8 cellular contexts compared by ENCODE assay signal in the genomic region with DNA sequence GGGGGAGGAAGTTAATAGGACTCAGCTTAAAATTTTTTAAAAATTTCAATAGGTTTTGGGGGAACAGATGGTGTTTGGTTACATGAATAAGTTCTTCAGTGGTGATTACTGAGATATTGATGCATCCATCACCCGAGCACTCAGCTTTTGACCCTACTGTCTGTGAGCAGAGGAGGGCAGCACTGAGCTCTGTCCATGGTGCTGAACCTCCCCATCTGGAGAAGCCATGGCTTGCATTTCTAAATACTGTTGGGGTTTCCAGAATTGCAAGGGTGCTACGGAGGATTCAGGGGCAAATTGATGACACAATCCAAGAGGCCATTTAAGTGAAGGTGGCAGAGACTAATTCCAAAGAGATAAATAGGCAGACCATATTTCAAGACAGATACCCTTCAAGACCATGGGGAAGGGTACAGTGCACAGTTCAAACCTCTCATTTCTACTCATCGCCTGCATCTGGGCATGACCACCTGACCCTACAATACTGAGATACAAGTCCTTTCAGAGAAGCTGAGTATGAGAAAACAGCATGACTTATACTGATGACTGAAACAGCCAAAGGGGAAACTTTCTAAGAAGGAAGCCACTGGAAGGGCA. TPM values are rescaled to one million over a fixed set of nuclear protein-coding genes. Genes with fewer than 3 reads are reported as not detected.
DNase-seq lines count a peak whose midpoint lies in the region; ATAC-seq and TF ChIP-seq lines count a peak whose summit lies in the region.

No MANE protein-coding gene starts in this region.

- H3K4me3 ChIP-seq in MG63 (no peak overlapping the region), colonic mucosa (no peak overlapping the region), lower lobe of right lung (no peak overlapping the region)

- TF ChIP-seq CTCF in colonic mucosa (IDR thresholded peaks at IDR 0.05): peak; percentile 24
- peak; percentile 33 for TF ChIP-seq CTCF in lower lobe of right lung (IDR thresholded peaks at IDR 0.05)

- H3K27me3 ChIP-seq in MG63 (peaks cover 38% of the 10 kb centered on the region), colonic mucosa (no peaks in the 10 kb centered on the region), lower lobe of right lung (ENCODE audit: low read depth) (peaks cover 49% of the 10 kb centered on the region)

- H3K9ac ChIP-seq in colonic mucosa (ENCODE audit: low read depth in 2 of 2, low read length in 2 of 2): no peak overlapping the region

- H3K36me3 ChIP-seq in MG63: no peaks in the 10 kb centered on the region
- no peaks in the 10 kb centered on the region for H3K36me3 ChIP-seq in colonic mucosa
- H3K36me3 ChIP-seq in lower lobe of right lung: no peaks in the 10 kb centered on the region

- H3K4me1 ChIP-seq in colonic mucosa: no peaks in the 10 kb centered on the region
- H3K4me1 ChIP-seq in lower lobe of right lung: no peaks in the 10 kb centered on the region

- peak; percentile 18 for DNase-seq in GDM1 (lab: John Stamatoyannopoulos, UW)
- DNase-seq in MG63: peak; percentile 56
- peak; percentile 33 for DNase-seq in activated CD4-positive, alpha-beta T cell treated with anti-CD3 and anti-CD28 coated beads for 1 hour
- DNase-seq in colonic mucosa: peak; percentile 65
- peak; percentile 60 for DNase-seq in lower lobe of right lung
- peak; percentile 14 to 18 for DNase-seq in stimulated activated CD8-positive, alpha-beta memory T cell treated with anti-CD3 and anti-CD28 coated beads, Interleukin-15, amount 100 ng/mL, for 48 hours (ENCODE audit: low read depth in 2 of 2)
- no peak for DNase-seq in DMS79 treated with DMSO at 0.1 percent for 48 hours (lab: John Stamatoyannopoulos, UW)

- ATAC-seq in lower lobe of right lung (peak; percentile 68 to 75), HG02970 (IDR thresholded peaks at IDR 0.05; ENCODE audit: low FRiP score, unreplicated experiment) (no peak)

- no peaks in the 10 kb centered on the region for H3K9me3 ChIP-seq in MG63
- no peaks in the 10 kb centered on the region for H3K9me3 ChIP-seq in colonic mucosa
- no peaks in the 10 kb centered on the region for H3K9me3 ChIP-seq in lower lobe of right lung

- intact Hi-C loops in colonic mucosa (cut with DNase I): no loop called here
- intact Hi-C loops in lower lobe of right lung (cut with DNase I): no loop called here

- H3K27ac ChIP-seq in colonic mucosa (no peak overlapping the region), lower lobe of right lung (no peak overlapping the region)

RNA-seq across cellular contexts. Expression of a gene that starts 17.2 kb away (rescaled TPM):
- 0.03 TPM in 1 of 2 replicates, not detected in the other for total RNA-seq in MG63 (2014; rRNA removed; shearing (Covaris generic); ENCODE audit: low replicate concordance)
- under 1 TPM; 0.15 to 0.19 TPM for total RNA-seq in colonic mucosa
- total RNA-seq in lower lobe of right lung: not detected
